1 cellular context compared by ENCODE assay signal in the genomic region with DNA sequence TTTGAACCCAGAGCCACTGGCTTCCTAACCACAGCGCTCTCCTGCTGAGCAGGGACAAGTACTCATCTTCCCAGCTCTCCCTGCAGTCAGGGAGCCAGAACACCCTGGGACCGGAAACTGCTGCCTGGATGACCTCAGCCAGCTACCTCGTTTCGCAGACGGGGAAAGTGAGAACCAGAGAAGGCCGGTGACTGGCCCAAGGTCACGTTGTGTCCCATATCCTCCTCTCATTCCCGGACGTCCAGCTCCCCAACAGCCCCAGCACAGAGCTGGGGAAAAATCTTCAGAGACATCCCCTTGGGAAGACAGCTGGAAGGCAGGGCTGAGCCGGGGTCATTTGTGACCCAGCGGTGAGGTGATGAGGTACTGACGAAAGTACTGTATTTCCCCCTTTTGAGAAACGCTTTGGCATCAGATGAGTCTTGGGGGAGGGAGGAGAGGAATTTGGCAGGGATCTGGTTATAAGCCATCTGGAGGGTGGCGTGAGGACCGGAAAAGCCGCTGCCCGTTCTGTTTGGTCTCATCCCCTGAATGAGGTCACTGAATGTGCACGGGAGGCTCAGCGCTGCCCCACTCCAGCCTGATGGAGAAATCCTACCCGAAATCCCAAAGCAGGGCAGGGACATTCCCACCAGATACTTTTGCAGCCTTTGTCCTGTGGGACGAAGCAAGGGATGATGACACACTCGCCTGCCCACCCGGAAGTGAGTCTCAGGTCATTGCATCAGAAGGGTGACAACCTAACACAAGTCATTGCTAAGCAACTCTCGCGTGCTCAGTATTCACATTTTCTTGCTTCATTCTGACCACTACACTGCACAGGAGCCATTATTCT.
TF ChIP-seq lines count a peak whose summit lies in the region.

No MANE protein-coding gene starts in this region.

TF ChIP-seq in GM23338, 12 proteins besides CTCF, POLR2A, EP300 and RAD21 (continued from another document):
- TF ChIP-seq ZNF462 (CRISPR knock-in tag; IDR thresholded peaks at IDR 0.05) (no peak), ETS1 (IDR thresholded peaks at IDR 0.05) (no peak)
